In genomic region chr17:82053556-82054263, GRCh38 we compare ENCODE assay signal across 12 cellular contexts. TPM values are rescaled to one million over a fixed set of nuclear protein-coding genes. Genes with fewer than 3 reads are reported as not detected.
A peak's percentile ranks its signal among the peaks of the same experiment; 100 is the strongest.
DNase-seq lines count a peak whose midpoint lies in the region; ATAC-seq, FAIRE-seq and TF ChIP-seq lines count a peak whose summit lies in the region.
"Had no signal": no experiment of that assay in that cellular context is flagged by ENCODE, and none has a peak within 500 bp of the region (broad histone marks: within the 10 kb centered on the region; RNA-seq: fewer than 3 reads in every experiment).

No MANE protein-coding gene starts in this region.

- in situ Hi-C loops in HepG2 (cut with HindIII; ENCODE audit: extremely low pct_ligation_motif_present, low pct_unique_long_range_greater_than_20kb): no loop called here

- TF ChIP-seq EP300 in HepG2 (IDR thresholded peaks at IDR 0.05; ENCODE audit: low read depth in 2 of 2, low read length in 2 of 2) (no peak), HepG2 (CRISPR knock-in tag; IDR thresholded peaks at IDR 0.05; ENCODE audit: borderline replicate concordance) (no peak)

- WGBS in HepG2 (ENCODE audit: low lambda C conversion rate): over 99% methylated on average over 25 of the region's 28 CpGs

- peak; percentile 2 for DNase-seq in stimulated activated CD4-positive, alpha-beta T cell treated with anti-CD3 and anti-CD28 coated beads, Interleukin-4, amount 100 ng/mL, for 1 hour
- DNase-seq in stimulated activated CD4-positive, alpha-beta T cell treated with anti-CD3 and anti-CD28 coated beads, Interleukin-1b, Interleukin-23, amount 100 ng/mL, for 48 hours: no peak
- no peak for DNase-seq in HepG2 (ENCODE audit: low spot score)
- DNase-seq in GDM1 (lab: John Stamatoyannopoulos, UW): no peak
- no peak for DNase-seq in NCI-H510A (lab: John Stamatoyannopoulos, UW)
- DNase-seq in GM12892 (ENCODE audit: insufficient read length): no peak
- DNase-seq: NCI-H526 treated with DMSO at 0.1 percent for 48 hours, SW 1271 had no signal

- ATAC-seq in HepG2: no peak
- ATAC-seq in GM21423 (IDR thresholded peaks at IDR 0.05; ENCODE audit: unreplicated experiment): no peak
- ATAC-seq: left lung had no signal

- peak overlapping the region; percentile 1 for H3K27ac ChIP-seq in VCaP
- no peak overlapping the region for H3K27ac ChIP-seq in HepG2 (ENCODE audit: extremely low read length, insufficient read depth, low read length)
- H3K27ac ChIP-seq: left lung had no signal

- H3K4me3 ChIP-seq in HepG2 (replicated peaks in 1 of 3; ENCODE audit: insufficient read depth in 1 of 3, low read depth in 2 of 3, low read length in 3 of 3): peak overlapping the region in 1 of 3 experiments; percentile 99; a peak in 2 of 6 replicates

- no TSS peak for BruUV-seq in HepG2 (replicated peaks; lab: Mats Ljungman, UMichigan)

- FAIRE-seq in HepG2 (lab: Jason Lieb, UNC) (no peak), GM12892 (lab: Jason Lieb, UNC) (no peak)
- FAIRE-seq: colon had no signal

- no peak overlapping the region for H2AFZ ChIP-seq in HepG2 (ENCODE audit: low read length)

- H3K79me2 ChIP-seq in HepG2 (ENCODE audit: insufficient read depth, low read length): peaks cover 37% of the 10 kb centered on the region

- H4K20me1 ChIP-seq in HepG2 (ENCODE audit: insufficient read depth, low read length): no peaks in the 10 kb centered on the region; the same call in 1 of the 2 replicates

- TF ChIP-seq POLR2A in HepG2 (IDR thresholded peaks at IDR 0.05; ENCODE audit: insufficient read depth in 1 of 2, low read depth in 2 of 2, low read length in 2 of 2) (no peak), GM12892 (IDR thresholded peaks at IDR 0.05; ENCODE audit: low read depth, low read length) (no peak)

- peaks cover 66% of the 10 kb centered on the region for H3K4me1 ChIP-seq in HepG2 (ENCODE audit: insufficient read depth, low read length)

- TF ChIP-seq CTCF in VCaP (conservative IDR thresholded peaks at IDR 0.05) (no peak), HepG2 (CRISPR knock-in tag; IDR thresholded peaks at IDR 0.05) (no peak)

- peaks cover 26 to 44% of the 10 kb centered on the region in 2 experiments for H3K36me3 ChIP-seq in HepG2 (replicated peaks in 1 of 2; ENCODE audit: control insufficient read depth in 1 of 2, insufficient read depth in 2 of 2, low read length in 2 of 2)

- intact Hi-C loops in HepG2 (cut with micrococcal nuclease; ENCODE audit: unreplicated experiment): loop anchor here (5.0 kb wide), 1 partner anchor 44 kb away; the partner anchor contains the start of gene FASN

- H3K27me3 ChIP-seq in HepG2 (ENCODE audit: control insufficient read depth in 1 of 2, insufficient read depth in 2 of 2, low read length in 2 of 2): no peaks in the 10 kb centered on the region; a peak in 2 of 5 replicates
- H3K27me3 ChIP-seq: left lung had no signal

- H3K9me3 ChIP-seq in HepG2 (ENCODE audit: low read length): no peaks in the 10 kb centered on the region
- H3K9me3 ChIP-seq: left lung had no signal

- no peak for TF ChIP-seq RAD21 in HepG2 (CRISPR knock-in tag; IDR thresholded peaks at IDR 0.05)

- CTCF ChIA-PET in HepG2 (lab: Yijun Ruan, JAX; ENCODE audit: low intra/inter-chr PET ratio, low total read pairs): no interaction called here

- H3K9ac ChIP-seq in HepG2 (ENCODE audit: insufficient read depth, low read depth, low read length): peak overlapping the region; percentile 94; the same call in 1 of the 2 replicates

- POLR2A ChIA-PET in HepG2 (lab: Yijun Ruan, JAX): interaction anchor here (0.9 to 1.6 kb wide), 3 partner anchors 10 to 16 kb away, joined by 3 read pairs; partner anchors contain the start of gene DCXR

- peak overlapping the region; percentile 92 for H3K4me2 ChIP-seq in HepG2 (ENCODE audit: low read depth, low read length)

RNA-seq across cellular contexts. Expression of gene GPS1, which starts 2.0 kb away (rescaled TPM):
- 106 and 124 TPM in 2 replicates for total RNA-seq in HepG2 (2016; rRNA removed; fragmentation: Illumina TruSeq; extraction: Trizol)
- 87.3 and 88.2 TPM in 2 replicates for total RNA-seq in HepG2 (2016; cell fraction: cytosol; rRNA removed; fragmentation: Illumina TruSeq; extraction: Trizol; ENCODE audit: low read depth)
- 99.7 and 134 TPM in 2 replicates for total RNA-seq in HepG2 (2016; cell fraction: insoluble cytoplasmic fraction; rRNA removed; fragmentation: Illumina TruSeq; extraction: Trizol)
- 96.5 and 111 TPM in 2 replicates for total RNA-seq in HepG2 (2016; cell fraction: membrane; rRNA removed; fragmentation: Illumina TruSeq; extraction: Trizol)
- total RNA-seq in HepG2 (2016; cell fraction: nucleus; rRNA removed; fragmentation: Illumina TruSeq; extraction: Trizol): 89.5 and 106 TPM in 2 replicates
- polyA plus RNA-seq in HepG2 (2011; rRNA removed): 128 and 161 TPM in 2 replicates
- 107 and 157 TPM in 2 replicates for polyA plus RNA-seq in HepG2 (2011; cell fraction: cytosol; rRNA removed)
- 389 and 467 TPM in 2 replicates for polyA plus RNA-seq in HepG2 (2011; cell fraction: nucleus; rRNA removed)
- polyA plus RNA-seq in HepG2 (2012): 102 and 120 TPM in 2 replicates
- polyA plus RNA-seq in HepG2 (2016; cell fraction: cytosol; fragmentation: Illumina TruSeq; extraction: Trizol; ENCODE audit: low read depth): 96.5 and 102 TPM in 2 replicates
- polyA plus RNA-seq in HepG2 (2016; cell fraction: insoluble cytoplasmic fraction; fragmentation: Illumina TruSeq; extraction: Trizol; ENCODE audit: low read depth): 120 and 146 TPM in 2 replicates
- polyA plus RNA-seq in HepG2 (2016; cell fraction: membrane; fragmentation: Illumina TruSeq; extraction: Trizol; ENCODE audit: low read depth): 103 and 104 TPM in 2 replicates
- 225 and 229 TPM in 2 replicates for polyA plus RNA-seq in HepG2 (2016; cell fraction: nucleus; fragmentation: Illumina TruSeq; extraction: Trizol; ENCODE audit: insufficient read depth, low read depth)
- 182 and 265 TPM in 2 replicates for polyA minus RNA-seq in HepG2 (2011; rRNA and poly(A)+ RNA removed; ENCODE audit: low replicate concordance)
- polyA minus RNA-seq in HepG2 (2011; cell fraction: cytosol; rRNA and poly(A)+ RNA removed): 76.6 and 80.3 TPM in 2 replicates
- 60.2 and 61.0 TPM in 2 replicates for polyA minus RNA-seq in HepG2 (2011; cell fraction: nucleus; rRNA and poly(A)+ RNA removed)
- polyA plus RNA-seq in GM12892 (2012; ENCODE audit: missing spikeins): 34.6 TPM

RNA-seq across cellular contexts. Expression of gene RFNG, which starts 2.1 kb away (rescaled TPM):
- total RNA-seq in HepG2 (2016; rRNA removed; fragmentation: Illumina TruSeq; extraction: Trizol): 27.8 and 64.0 TPM in 2 replicates
- 72.5 and 73.8 TPM in 2 replicates for total RNA-seq in HepG2 (2016; cell fraction: cytosol; rRNA removed; fragmentation: Illumina TruSeq; extraction: Trizol; ENCODE audit: low read depth)
- 23.6 and 61.0 TPM in 2 replicates for total RNA-seq in HepG2 (2016; cell fraction: insoluble cytoplasmic fraction; rRNA removed; fragmentation: Illumina TruSeq; extraction: Trizol)
- 95.0 and 98.0 TPM in 2 replicates for total RNA-seq in HepG2 (2016; cell fraction: membrane; rRNA removed; fragmentation: Illumina TruSeq; extraction: Trizol)
- total RNA-seq in HepG2 (2016; cell fraction: nucleus; rRNA removed; fragmentation: Illumina TruSeq; extraction: Trizol): 53.3 and 60.7 TPM in 2 replicates
- 61.4 and 90.6 TPM in 2 replicates for polyA plus RNA-seq in HepG2 (2011; rRNA removed)
- polyA plus RNA-seq in HepG2 (2011; cell fraction: cytosol; rRNA removed): 36.1 and 62.0 TPM in 2 replicates
- 548 and 733 TPM in 2 replicates for polyA plus RNA-seq in HepG2 (2011; cell fraction: nucleus; rRNA removed)
- polyA plus RNA-seq in HepG2 (2012): 60.9 and 71.7 TPM in 2 replicates
- 106 and 121 TPM in 2 replicates for polyA plus RNA-seq in HepG2 (2016; cell fraction: cytosol; fragmentation: Illumina TruSeq; extraction: Trizol; ENCODE audit: low read depth)
- polyA plus RNA-seq in HepG2 (2016; cell fraction: insoluble cytoplasmic fraction; fragmentation: Illumina TruSeq; extraction: Trizol; ENCODE audit: low read depth): 35.7 and 47.7 TPM in 2 replicates
- polyA plus RNA-seq in HepG2 (2016; cell fraction: membrane; fragmentation: Illumina TruSeq; extraction: Trizol; ENCODE audit: low read depth): 128 and 132 TPM in 2 replicates
- polyA plus RNA-seq in HepG2 (2016; cell fraction: nucleus; fragmentation: Illumina TruSeq; extraction: Trizol; ENCODE audit: insufficient read depth, low read depth): 227 and 229 TPM in 2 replicates
- 12.3 and 58.2 TPM in 2 replicates for polyA minus RNA-seq in HepG2 (2011; rRNA and poly(A)+ RNA removed; ENCODE audit: low replicate concordance)
- 21.9 and 29.0 TPM in 2 replicates for polyA minus RNA-seq in HepG2 (2011; cell fraction: cytosol; rRNA and poly(A)+ RNA removed)
- polyA minus RNA-seq in HepG2 (2011; cell fraction: nucleus; rRNA and poly(A)+ RNA removed): 29.7 and 35.9 TPM in 2 replicates
- polyA plus RNA-seq in GM12892 (2012; ENCODE audit: missing spikeins): 7.1 TPM

RNA-seq across cellular contexts. Expression of gene DUS1L, which starts 11.9 kb away (rescaled TPM):
- 67.9 and 109 TPM in 2 replicates for total RNA-seq in HepG2 (2016; rRNA removed; fragmentation: Illumina TruSeq; extraction: Trizol)
- total RNA-seq in HepG2 (2016; cell fraction: cytosol; rRNA removed; fragmentation: Illumina TruSeq; extraction: Trizol; ENCODE audit: low read depth): 206 and 220 TPM in 2 replicates
- total RNA-seq in HepG2 (2016; cell fraction: insoluble cytoplasmic fraction; rRNA removed; fragmentation: Illumina TruSeq; extraction: Trizol): 58.4 and 113 TPM in 2 replicates
- total RNA-seq in HepG2 (2016; cell fraction: membrane; rRNA removed; fragmentation: Illumina TruSeq; extraction: Trizol): 268 and 276 TPM in 2 replicates
- 69.9 and 102 TPM in 2 replicates for total RNA-seq in HepG2 (2016; cell fraction: nucleus; rRNA removed; fragmentation: Illumina TruSeq; extraction: Trizol)
- polyA plus RNA-seq in HepG2 (2011; rRNA removed): 81.0 and 108 TPM in 2 replicates
- 64.5 and 97.7 TPM in 2 replicates for polyA plus RNA-seq in HepG2 (2011; cell fraction: cytosol; rRNA removed)
- 583 and 668 TPM in 2 replicates for polyA plus RNA-seq in HepG2 (2011; cell fraction: nucleus; rRNA removed)
- polyA plus RNA-seq in HepG2 (2012): 82.7 and 123 TPM in 2 replicates
- polyA plus RNA-seq in HepG2 (2016; cell fraction: cytosol; fragmentation: Illumina TruSeq; extraction: Trizol; ENCODE audit: low read depth): 353 and 384 TPM in 2 replicates
- 138 and 172 TPM in 2 replicates for polyA plus RNA-seq in HepG2 (2016; cell fraction: insoluble cytoplasmic fraction; fragmentation: Illumina TruSeq; extraction: Trizol; ENCODE audit: low read depth)
- polyA plus RNA-seq in HepG2 (2016; cell fraction: membrane; fragmentation: Illumina TruSeq; extraction: Trizol; ENCODE audit: low read depth): 444 and 521 TPM in 2 replicates
- 330 and 339 TPM in 2 replicates for polyA plus RNA-seq in HepG2 (2016; cell fraction: nucleus; fragmentation: Illumina TruSeq; extraction: Trizol; ENCODE audit: insufficient read depth, low read depth)
- polyA minus RNA-seq in HepG2 (2011; rRNA and poly(A)+ RNA removed; ENCODE audit: low replicate concordance): 47.0 and 79.2 TPM in 2 replicates
- polyA minus RNA-seq in HepG2 (2011; cell fraction: cytosol; rRNA and poly(A)+ RNA removed): 31.7 and 34.4 TPM in 2 replicates
- polyA minus RNA-seq in HepG2 (2011; cell fraction: nucleus; rRNA and poly(A)+ RNA removed): 85.7 and 87.9 TPM in 2 replicates
- 72.0 TPM for polyA plus RNA-seq in GM12892 (2012; ENCODE audit: missing spikeins)

RNA-seq across cellular contexts. Expression of gene DCXR, which starts 16.2 kb away (rescaled TPM):
- total RNA-seq in HepG2 (2016; rRNA removed; fragmentation: Illumina TruSeq; extraction: Trizol): 286 and 311 TPM in 2 replicates
- 275 and 353 TPM in 2 replicates for total RNA-seq in HepG2 (2016; cell fraction: cytosol; rRNA removed; fragmentation: Illumina TruSeq; extraction: Trizol; ENCODE audit: low read depth)
- total RNA-seq in HepG2 (2016; cell fraction: insoluble cytoplasmic fraction; rRNA removed; fragmentation: Illumina TruSeq; extraction: Trizol): 302 and 321 TPM in 2 replicates
- total RNA-seq in HepG2 (2016; cell fraction: membrane; rRNA removed; fragmentation: Illumina TruSeq; extraction: Trizol): 228 and 297 TPM in 2 replicates
- total RNA-seq in HepG2 (2016; cell fraction: nucleus; rRNA removed; fragmentation: Illumina TruSeq; extraction: Trizol): 132 and 152 TPM in 2 replicates
- polyA plus RNA-seq in HepG2 (2011; rRNA removed): 287 and 290 TPM in 2 replicates
- polyA plus RNA-seq in HepG2 (2011; cell fraction: cytosol; rRNA removed): 253 and 424 TPM in 2 replicates
- 645 and 737 TPM in 2 replicates for polyA plus RNA-seq in HepG2 (2011; cell fraction: nucleus; rRNA removed)
- polyA plus RNA-seq in HepG2 (2012): 190 and 266 TPM in 2 replicates
- polyA plus RNA-seq in HepG2 (2016; cell fraction: cytosol; fragmentation: Illumina TruSeq; extraction: Trizol; ENCODE audit: low read depth): 398 and 426 TPM in 2 replicates
- 296 and 330 TPM in 2 replicates for polyA plus RNA-seq in HepG2 (2016; cell fraction: insoluble cytoplasmic fraction; fragmentation: Illumina TruSeq; extraction: Trizol; ENCODE audit: low read depth)
- 308 and 335 TPM in 2 replicates for polyA plus RNA-seq in HepG2 (2016; cell fraction: membrane; fragmentation: Illumina TruSeq; extraction: Trizol; ENCODE audit: low read depth)
- 280 and 299 TPM in 2 replicates for polyA plus RNA-seq in HepG2 (2016; cell fraction: nucleus; fragmentation: Illumina TruSeq; extraction: Trizol; ENCODE audit: insufficient read depth, low read depth)
- 73.9 and 172 TPM in 2 replicates for polyA minus RNA-seq in HepG2 (2011; rRNA and poly(A)+ RNA removed; ENCODE audit: low replicate concordance)
- 52.1 and 74.6 TPM in 2 replicates for polyA minus RNA-seq in HepG2 (2011; cell fraction: cytosol; rRNA and poly(A)+ RNA removed)
- polyA minus RNA-seq in HepG2 (2011; cell fraction: nucleus; rRNA and poly(A)+ RNA removed): 61.5 and 67.5 TPM in 2 replicates
- 55.0 TPM for polyA plus RNA-seq in GM12892 (2012; ENCODE audit: missing spikeins)

RNA-seq across cellular contexts. Expression of gene RAC3, which starts 22.2 kb away (rescaled TPM):
- total RNA-seq in HepG2 (2016; rRNA removed; fragmentation: Illumina TruSeq; extraction: Trizol): 4.0 and 10.5 TPM in 2 replicates
- 6.8 and 9.8 TPM in 2 replicates for total RNA-seq in HepG2 (2016; cell fraction: cytosol; rRNA removed; fragmentation: Illumina TruSeq; extraction: Trizol; ENCODE audit: low read depth)
- total RNA-seq in HepG2 (2016; cell fraction: insoluble cytoplasmic fraction; rRNA removed; fragmentation: Illumina TruSeq; extraction: Trizol): 3.9 and 12.6 TPM in 2 replicates
- 7.3 and 10.1 TPM in 2 replicates for total RNA-seq in HepG2 (2016; cell fraction: membrane; rRNA removed; fragmentation: Illumina TruSeq; extraction: Trizol)
- 11.7 and 12.9 TPM in 2 replicates for total RNA-seq in HepG2 (2016; cell fraction: nucleus; rRNA removed; fragmentation: Illumina TruSeq; extraction: Trizol)
- polyA plus RNA-seq in HepG2 (2011; rRNA removed): 21.3 and 24.1 TPM in 2 replicates
- polyA plus RNA-seq in HepG2 (2011; cell fraction: cytosol; rRNA removed): 12.8 and 16.7 TPM in 2 replicates
- polyA plus RNA-seq in HepG2 (2011; cell fraction: nucleus; rRNA removed): 111 and 165 TPM in 2 replicates
- 6.3 and 10.6 TPM in 2 replicates for polyA plus RNA-seq in HepG2 (2012)
- 10.4 and 12.0 TPM in 2 replicates for polyA plus RNA-seq in HepG2 (2016; cell fraction: cytosol; fragmentation: Illumina TruSeq; extraction: Trizol; ENCODE audit: low read depth)
- polyA plus RNA-seq in HepG2 (2016; cell fraction: insoluble cytoplasmic fraction; fragmentation: Illumina TruSeq; extraction: Trizol; ENCODE audit: low read depth): 6.0 and 7.2 TPM in 2 replicates
- 8.8 and 10.0 TPM in 2 replicates for polyA plus RNA-seq in HepG2 (2016; cell fraction: membrane; fragmentation: Illumina TruSeq; extraction: Trizol; ENCODE audit: low read depth)
- polyA plus RNA-seq in HepG2 (2016; cell fraction: nucleus; fragmentation: Illumina TruSeq; extraction: Trizol; ENCODE audit: insufficient read depth, low read depth): 45.9 and 51.6 TPM in 2 replicates
- polyA minus RNA-seq in HepG2 (2011; rRNA and poly(A)+ RNA removed; ENCODE audit: low replicate concordance): 12.6 and 13.2 TPM in 2 replicates
- 3.0 and 3.6 TPM in 2 replicates for polyA minus RNA-seq in HepG2 (2011; cell fraction: cytosol; rRNA and poly(A)+ RNA removed)
- polyA minus RNA-seq in HepG2 (2011; cell fraction: nucleus; rRNA and poly(A)+ RNA removed): 6.7 and 7.6 TPM in 2 replicates
- polyA plus RNA-seq in GM12892 (2012; ENCODE audit: missing spikeins): 2.2 TPM
